9 cellular contexts compared by ENCODE assay signal in the genomic region with DNA sequence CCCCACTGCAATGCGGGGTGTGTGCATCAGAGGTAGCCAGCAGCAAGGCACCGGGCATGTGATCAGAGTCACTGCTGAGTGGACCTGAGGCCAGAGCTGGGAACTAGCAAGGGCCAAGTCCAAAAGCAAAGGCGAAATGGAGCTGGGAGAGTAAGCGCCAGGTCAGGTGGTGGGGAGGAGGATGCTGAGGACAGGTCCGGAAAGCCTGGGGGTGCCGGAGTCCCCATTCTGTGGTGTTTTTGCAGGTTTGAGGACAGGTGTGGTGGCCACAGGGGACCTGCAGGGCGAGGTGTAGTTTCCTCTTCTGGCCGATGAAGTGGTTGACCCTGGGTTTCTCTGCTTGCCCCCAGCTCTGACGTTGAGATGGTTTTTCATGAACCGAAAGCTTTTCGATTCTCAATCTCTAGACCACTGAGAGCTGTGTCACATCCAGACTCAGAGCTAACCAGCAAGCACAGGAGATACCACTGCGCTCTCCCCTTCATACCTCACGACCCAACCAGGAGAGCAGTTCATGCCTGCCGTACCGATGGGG. TPM values are rescaled to one million over a fixed set of nuclear protein-coding genes. Genes with fewer than 3 reads are reported as not detected.
A peak's percentile ranks its signal among the peaks of the same experiment; 100 is the strongest.
DNase-seq lines count a peak whose midpoint lies in the region; ATAC-seq, FAIRE-seq and TF ChIP-seq lines count a peak whose summit lies in the region.
"Had no signal": no experiment of that assay in that cellular context is flagged by ENCODE, and none has a peak within 500 bp of the region (broad histone marks: within the 10 kb centered on the region; RNA-seq: fewer than 3 reads in every experiment).

No MANE protein-coding gene starts in this region.

- no peak overlapping the region for H2BK120ac ChIP-seq in neuronal stem cell (ENCODE audit: low read depth, low read length)

- no peak for FAIRE-seq in D721Med (lab: Jason Lieb, UNC)

- TF ChIP-seq POLR2A in prostate gland (IDR thresholded peaks at IDR 0.05), result no peak

- no peak overlapping the region for H3K23ac ChIP-seq in neuronal stem cell (ENCODE audit: low read depth, low read length, poor library complexity)

- TF ChIP-seq CTCF in psoas muscle (IDR thresholded peaks at IDR 0.05) (no peak), prostate gland (IDR thresholded peaks at IDR 0.05) (no peak), D721Med (IDR thresholded peaks at IDR 0.05; ENCODE audit: insufficient read depth, missing control alignments) (no peak)

- no peak overlapping the region for H3K14ac ChIP-seq in neuronal stem cell (ENCODE audit: low read length)

- intact Hi-C loops in psoas muscle (cut with DNase I) (no loop called here), prostate gland (cut with DNase I) (no loop called here)

- peaks cover 0 to 51% (median 0%) of the 10 kb centered on the region in 3 experiments for H3K27me3 ChIP-seq in neuronal stem cell (ENCODE audit: control insufficient read depth in 3 of 3, insufficient read depth in 3 of 3, low read depth in 1 of 3, low read length in 3 of 3)
- H3K27me3 ChIP-seq in psoas muscle (ENCODE audit: insufficient read depth in 3 of 3, low read length in 2 of 3), result no peaks in the 10 kb centered on the region
- no peaks in the 10 kb centered on the region for H3K27me3 ChIP-seq in prostate gland (replicated peaks; ENCODE audit: insufficient read depth)

- H3K9ac ChIP-seq in neuronal stem cell (ENCODE audit: low read depth, low read length, poor library complexity), result no peak overlapping the region

- H3K79me1 ChIP-seq in neuronal stem cell (ENCODE audit: low read depth, low read length), result no peaks in the 10 kb centered on the region

- no peak overlapping the region for H2BK5ac ChIP-seq in neuronal stem cell (ENCODE audit: low read length)

- H3K4me1 ChIP-seq in neuronal stem cell (ENCODE audit: control insufficient read depth in 2 of 2, insufficient read depth in 1 of 2, low read depth in 1 of 2, low read length in 2 of 2), result peaks cover 25 to 26% of the 10 kb centered on the region in 2 donors
- H3K4me1 ChIP-seq in psoas muscle, result peaks cover 19% of the 10 kb centered on the region
- H3K4me1 ChIP-seq in prostate gland (replicated peaks), result peaks cover 5% of the 10 kb centered on the region

- H3K27ac ChIP-seq in neuronal stem cell (replicated peaks; ENCODE audit: low read length) (no peak overlapping the region), psoas muscle (no peak overlapping the region), prostate gland (no peak overlapping the region)

- ATAC-seq in GM18907 (IDR thresholded peaks at IDR 0.05; ENCODE audit: unreplicated experiment), result peak; percentile 83
- peak; percentile 74 for ATAC-seq in GM21825 (IDR thresholded peaks at IDR 0.05; ENCODE audit: unreplicated experiment)
- peak; percentile 82 for ATAC-seq in HG03439 (IDR thresholded peaks at IDR 0.05; ENCODE audit: unreplicated experiment)
- ATAC-seq in psoas muscle, result no peak

- no peak overlapping the region for H2AFZ ChIP-seq in neuronal stem cell (ENCODE audit: low read length)

- H3K36me3 ChIP-seq in neuronal stem cell (replicated peaks in 1 of 2; ENCODE audit: control insufficient read depth in 2 of 2, insufficient read depth in 2 of 2, low read length in 2 of 2) (no peaks in the 10 kb centered on the region), psoas muscle (ENCODE audit: insufficient read depth in 1 of 2, low read depth in 1 of 2) (no peaks in the 10 kb centered on the region), prostate gland (no peaks in the 10 kb centered on the region)

- peak overlapping the region; percentile 31 for H2AK5ac ChIP-seq in neuronal stem cell (ENCODE audit: low read depth, low read length)

- H2BK12ac ChIP-seq in neuronal stem cell (ENCODE audit: low read length), result no peak overlapping the region

- no peak overlapping the region for H4K91ac ChIP-seq in neuronal stem cell (ENCODE audit: low read depth, low read length, poor library complexity)

- DNase-seq in neuronal stem cell (ENCODE audit: low spot score), result no peak
- DNase-seq in psoas muscle, result no peak
- DNase-seq in prostate gland (ENCODE audit: low spot score), result no peak
- DNase-seq in D721Med (ENCODE audit: insufficient read length, low spot score), result no peak
- DNase-seq in HPDE6-E6E7 (ENCODE audit: extremely low spot score), result no peak
- DNase-seq: NCI-H774 had no signal

- no peak overlapping the region for H4K8ac ChIP-seq in neuronal stem cell (ENCODE audit: low read depth, low read length)

- WGBS in neuronal stem cell (ENCODE audit: extremely low coverage in 2 of 2, insufficient read length in 2 of 2, insufficient replicate concordance in 1 of 2), 2 donors, result no CpG with 5 or more reads among the region's 15 CpGs
- 92 to 95% (median 92%) methylated on average over 15 of the region's 15 CpGs for WGBS in psoas muscle, 3 donors
- WGBS in prostate gland, result 93% methylated on average over 15 of the region's 15 CpGs

- no peaks in the 10 kb centered on the region for H3K9me3 ChIP-seq in neuronal stem cell (replicated peaks in 1 of 2; ENCODE audit: control insufficient read depth in 2 of 2, insufficient read depth in 1 of 2, low read depth in 1 of 2, low read length in 2 of 2)
- H3K9me3 ChIP-seq in psoas muscle, result no peaks in the 10 kb centered on the region
- H3K9me3 ChIP-seq in prostate gland, result no peaks in the 10 kb centered on the region

- H3K4me3 ChIP-seq in neuronal stem cell (ENCODE audit: low read length in 2 of 2), result no peak overlapping the region
- H3K4me3 ChIP-seq in psoas muscle, result no peak overlapping the region
- H3K4me3 ChIP-seq in prostate gland, result no peak overlapping the region

- H2BK15ac ChIP-seq in neuronal stem cell (ENCODE audit: low read length), result no peak overlapping the region

- H3K4me2 ChIP-seq in neuronal stem cell (ENCODE audit: insufficient read depth, low read length, poor library complexity, severe bottlenecking), result no peak overlapping the region

- H3K18ac ChIP-seq in neuronal stem cell (ENCODE audit: low read length), result peak overlapping the region; percentile 45

- H3K4ac ChIP-seq in neuronal stem cell (ENCODE audit: low read length), result no peak overlapping the region

RNA-seq across cellular contexts. Expression of a gene that starts 35.0 kb away (rescaled TPM):
- 29.1 TPM for polyA plus RNA-seq in neuronal stem cell (2013, experiment 1 of 2)
- 30.9 TPM for polyA plus RNA-seq in neuronal stem cell (2013, experiment 2 of 2)
- total RNA-seq in psoas muscle (10 to 100 TPM; 10.9 to 33.3 (median 23.9) TPM), prostate gland (100 to 1,000 TPM in 1 of 2 donors, 10 to 100 TPM in 1; 92.4 to 174 TPM)
- 1 to 10 TPM; 6.5 to 8.3 (median 7.1) TPM for polyA plus RNA-seq in psoas muscle

Comparison
In these comparisons a context has a peak if more than half of its experiments do, and no peak if none do; other contexts are left out.
1. ATAC-seq: peak in GM18907 (single experiment), GM21825 (single experiment) and HG03439 (single experiment); none in psoas muscle (0 of 4).